In the genomic region with DNA sequence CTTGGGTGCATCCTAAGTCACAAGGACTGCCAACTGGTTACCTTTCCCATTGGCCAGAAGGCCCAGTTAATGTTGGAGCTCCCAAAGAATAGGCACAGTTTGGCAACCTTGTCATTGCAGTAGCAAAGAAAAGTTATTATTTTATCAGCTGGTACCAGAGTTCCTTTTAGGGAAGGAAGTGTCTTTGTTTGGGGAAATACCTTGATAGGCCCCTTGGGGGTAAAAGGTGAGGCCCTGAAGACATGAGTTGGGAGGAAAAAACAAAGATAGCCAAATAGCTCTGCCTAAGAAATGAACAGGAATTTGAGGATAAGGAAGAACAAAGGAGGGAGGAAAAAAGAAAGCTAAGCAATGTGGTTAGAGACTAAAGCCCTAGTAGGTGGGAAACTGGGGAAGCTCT, we compare ENCODE assay signal across 21 cellular contexts.
"Had no signal": no experiment of that assay in that cellular context is flagged by ENCODE, and none has a peak within 500 bp of the region (broad histone marks: within the 10 kb centered on the region; RNA-seq: fewer than 3 reads in every experiment).

No MANE protein-coding gene starts in this region.

- ATAC-seq: left colon; naive thymus-derived CD4-positive, alpha-beta T cell; T-cell had no signal

- H3K4me2 ChIP-seq: neural progenitor cell had no signal

- H3K9ac ChIP-seq: neural progenitor cell had no signal

- DNase-seq: activated CD4-positive, alpha-beta memory T cell treated with anti-CD3 and anti-CD28 coated beads for 36 hours; activated CD4-positive, alpha-beta T cell treated with anti-CD3 and anti-CD28 coated beads for 4 hours; activated CD4-positive, CD25-positive, alpha-beta regulatory T cell; activated naive CD4-positive, alpha-beta T cell treated with Interleukin-2 at 50 U/mL for 16 hours; activated naive CD8-positive, alpha-beta T cell treated with anti-CD3 and anti-CD28 coated beads for 36 hours; activated T-cell treated with anti-CD3 and anti-CD28 coated beads, Interleukin-2, amount 50 U/mL, for 48 hours; colonic mucosa; foreskin fibroblast; left colon; naive thymus-derived CD4-positive, alpha-beta T cell; ovary; spleen; stimulated activated CD4-positive, alpha-beta T cell treated with anti-CD3 and anti-CD28 coated beads, Interleukin-4, amount 100 ng/mL, for 1 hour; stimulated activated naive CD4-positive, alpha-beta T cell treated with Interleukin-2 at 50 U/mL for 16 hours; T-cell had no signal

- FAIRE-seq: astrocyte, keratinocyte, TTC549 had no signal

- H3K9me3 ChIP-seq: colonic mucosa, ovary, prostate gland, right atrium auricular region, spleen had no signal

- H3K27ac ChIP-seq: colonic mucosa, neural progenitor cell, ovary, prostate gland, right atrium auricular region, spleen had no signal

- H3K4me1 ChIP-seq: colonic mucosa, prostate gland had no signal

- H3K36me3 ChIP-seq: colonic mucosa, neural progenitor cell, ovary, prostate gland, right atrium auricular region, spleen had no signal

- H2AFZ ChIP-seq: neural progenitor cell had no signal

- H3K4me3 ChIP-seq: colonic mucosa, neural progenitor cell, ovary, prostate gland, right atrium auricular region, spleen had no signal

- H3K27me3 ChIP-seq: colonic mucosa, neural progenitor cell, ovary, right atrium auricular region, spleen had no signal
